ENCODE assay signal across 11 cellular contexts in the genomic region with DNA sequence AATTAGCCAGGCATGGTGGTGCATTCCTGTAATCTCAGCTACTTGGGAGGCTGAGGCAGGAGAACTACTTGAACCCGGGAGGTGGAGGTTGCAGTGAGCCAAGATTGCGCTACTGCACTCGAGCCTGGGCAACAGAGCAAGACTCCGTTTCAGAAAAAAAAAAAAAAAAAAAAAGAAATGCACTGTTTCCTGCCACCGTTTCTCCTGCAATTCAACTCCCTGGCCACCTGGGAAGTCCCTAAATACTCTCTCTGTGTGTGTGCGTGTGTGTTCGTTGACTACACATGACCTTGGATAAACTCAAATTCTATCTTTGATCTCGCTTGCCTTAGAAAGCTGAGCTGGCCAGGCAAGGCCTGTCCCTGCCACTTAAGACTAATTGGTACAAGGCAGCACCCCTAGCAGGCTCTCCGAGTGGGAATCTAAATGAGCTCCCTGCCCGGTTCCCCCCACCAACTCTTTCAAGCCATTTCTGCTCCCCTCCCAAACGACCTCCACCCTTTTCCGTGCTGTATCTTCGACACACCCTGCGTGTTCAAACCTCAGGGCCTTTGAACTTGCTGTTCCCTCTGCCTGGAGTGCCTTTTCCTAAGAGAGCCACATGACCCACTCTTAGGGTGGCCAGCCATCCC. TPM values are rescaled to one million over a fixed set of nuclear protein-coding genes. Genes with fewer than 3 reads are reported as not detected.
A peak's percentile ranks its signal among the peaks of the same experiment; 100 is the strongest.
DNase-seq lines count a peak whose midpoint lies in the region; ATAC-seq and TF ChIP-seq lines count a peak whose summit lies in the region.
"Had no signal": no experiment of that assay in that cellular context is flagged by ENCODE, and none has a peak within 500 bp of the region (broad histone marks: within the 10 kb centered on the region; RNA-seq: fewer than 3 reads in every experiment).

No MANE protein-coding gene starts in this region.

- H4K20me1 ChIP-seq in smooth muscle cell (ENCODE audit: low read depth): no peaks in the 10 kb centered on the region

- no peaks in the 10 kb centered on the region for H3K36me3 ChIP-seq in smooth muscle cell (ENCODE audit: low read depth)
- H3K36me3 ChIP-seq: sigmoid colon had no signal

- no peak overlapping the region for H3K4me3 ChIP-seq in smooth muscle cell
- H3K4me3 ChIP-seq: sigmoid colon had no signal

- no peaks in the 10 kb centered on the region for H3K79me2 ChIP-seq in smooth muscle cell (ENCODE audit: low read depth)

- WGBS in smooth muscle cell (ENCODE audit: low lambda C conversion rate): 82% methylated on average over 14 of the region's 14 CpGs

- H3K4me3 Mint-ChIP-seq in effector memory CD8-positive, alpha-beta T cell: no peak overlapping the region
- H3K4me3 Mint-ChIP-seq in progenitor cell of endocrine pancreas (ENCODE audit: low read depth): no peak overlapping the region

- no peaks in the 10 kb centered on the region for H3K27me3 Mint-ChIP-seq in effector memory CD8-positive, alpha-beta T cell
- H3K27me3 Mint-ChIP-seq in progenitor cell of endocrine pancreas: no peaks in the 10 kb centered on the region

- DNase-seq in NCI-H748 (lab: John Stamatoyannopoulos, UW; ENCODE audit: unreplicated experiment) (peak; percentile 65), NCI-H748 treated with DMSO at 0.1 percent for 48 hours (lab: John Stamatoyannopoulos, UW) (no peak), NCI-H146 treated with DMSO at 0.1 percent for 48 hours (lab: John Stamatoyannopoulos, UW; ENCODE audit: unreplicated experiment) (peak; percentile 82), progenitor cell of endocrine pancreas (ENCODE audit: low spot score, unreplicated experiment) (no peak), cortex of kidney (lab: John Stamatoyannopoulos, UW) (no peak), smooth muscle cell (lab: John Stamatoyannopoulos, UW; ENCODE audit: unreplicated experiment) (no peak)
- no peak for DNase-seq in effector memory CD8-positive, alpha-beta T cell
- no peak for DNase-seq in stimulated activated CD8-positive, alpha-beta memory T cell treated with anti-CD3 and anti-CD28 coated beads, Interleukin-4, amount 100 ng/mL, for 48 hours
- DNase-seq: activated CD4-positive, CD25-positive, alpha-beta regulatory T cell treated with anti-CD3 and anti-CD28 coated beads, Interleukin-2, amount 50 U/mL, for 72 hours; sigmoid colon had no signal

- H3K27ac Mint-ChIP-seq in effector memory CD8-positive, alpha-beta T cell: no peak overlapping the region
- H3K27ac Mint-ChIP-seq in progenitor cell of endocrine pancreas: peak overlapping the region; percentile 66

- peaks cover 13% of the 10 kb centered on the region for H3K36me3 Mint-ChIP-seq in effector memory CD8-positive, alpha-beta T cell (ENCODE audit: insufficient read depth)
- H3K36me3 Mint-ChIP-seq in progenitor cell of endocrine pancreas (ENCODE audit: insufficient read depth): no peaks in the 10 kb centered on the region

- H2AFZ ChIP-seq in smooth muscle cell (ENCODE audit: low read depth): no peak overlapping the region

- peaks cover 3 to 5% of the 10 kb centered on the region in 2 donors for H3K4me1 Mint-ChIP-seq in effector memory CD8-positive, alpha-beta T cell (ENCODE audit: low read depth in 2 of 2)
- peaks cover 32% of the 10 kb centered on the region for H3K4me1 Mint-ChIP-seq in progenitor cell of endocrine pancreas (ENCODE audit: low read depth)

- H3K4me2 ChIP-seq in smooth muscle cell: no peak overlapping the region

- peaks cover 5% of the 10 kb centered on the region for H3F3A ChIP-seq in smooth muscle cell (ENCODE audit: low read depth)

- TF ChIP-seq CTCF in progenitor cell of endocrine pancreas (IDR thresholded peaks at IDR 0.05; ENCODE audit: unreplicated experiment): peak; percentile 31
- TF ChIP-seq CTCF in smooth muscle cell (IDR thresholded peaks at IDR 0.05; ENCODE audit: borderline replicate concordance, insufficient read depth, poor library complexity, severe bottlenecking): no peak

- no peak overlapping the region for H3K27ac ChIP-seq in smooth muscle cell (ENCODE audit: low read depth)

- peak; percentile 32 for ATAC-seq in effector memory CD8-positive, alpha-beta T cell (replicated peaks)
- ATAC-seq: esophagus mucosa had no signal

- no peaks in the 10 kb centered on the region for H3K9me3 Mint-ChIP-seq in effector memory CD8-positive, alpha-beta T cell
- no peaks in the 10 kb centered on the region for H3K9me3 Mint-ChIP-seq in progenitor cell of endocrine pancreas (ENCODE audit: low read depth)

- H3K27me3 ChIP-seq in smooth muscle cell (ENCODE audit: low read depth): no peaks in the 10 kb centered on the region
- H3K27me3 ChIP-seq: sigmoid colon had no signal

- H3K4me1 ChIP-seq in smooth muscle cell (ENCODE audit: low read depth): peaks cover 8% of the 10 kb centered on the region

- H3K9ac ChIP-seq in smooth muscle cell (ENCODE audit: low read depth): no peak overlapping the region

- H3K9me3 ChIP-seq in smooth muscle cell (replicated peaks; ENCODE audit: low read depth): no peaks in the 10 kb centered on the region
- H3K9me3 ChIP-seq: sigmoid colon had no signal

RNA-seq across cellular contexts. Expression of a gene that starts 5.2 kb away (rescaled TPM):
- total RNA-seq in progenitor cell of endocrine pancreas: 61.0 and 70.0 TPM in 2 replicates
- total RNA-seq in smooth muscle cell: 11.8 and 24.9 TPM in 2 replicates
- 30.9 and 45.4 TPM in 2 replicates for polyA plus RNA-seq in smooth muscle cell

RNA-seq across cellular contexts. Expression of a gene that starts 20.3 kb away (rescaled TPM):
- total RNA-seq in progenitor cell of endocrine pancreas: 20.5 and 22.1 TPM in 2 replicates
- total RNA-seq in smooth muscle cell: 14.8 and 19.3 TPM in 2 replicates
- 16.4 and 16.9 TPM in 2 replicates for polyA plus RNA-seq in smooth muscle cell

RNA-seq across cellular contexts. Expression of a gene that starts 52.4 kb away (rescaled TPM):
- 8.5 and 11.7 TPM in 2 replicates for total RNA-seq in progenitor cell of endocrine pancreas
- 2.6 and 4.4 TPM in 2 replicates for total RNA-seq in smooth muscle cell
- 32.6 and 39.2 TPM in 2 replicates for polyA plus RNA-seq in smooth muscle cell

RNA-seq across cellular contexts. Expression of a gene that starts 56.2 kb away (rescaled TPM):
- total RNA-seq in progenitor cell of endocrine pancreas (44.5 and 48.9 TPM in 2 replicates), smooth muscle cell (88.5 and 99.3 TPM in 2 replicates)
- polyA plus RNA-seq in smooth muscle cell: 339 and 357 TPM in 2 replicates

Comparison
In these comparisons a context has a peak if more than half of its experiments do, and no peak if none do; other contexts are left out.
1. DNase-seq: peak in NCI-H748 (single experiment) and NCI-H146 treated with DMSO at 0.1 percent for 48 hours (single experiment); none in NCI-H748 treated with DMSO at 0.1 percent for 48 hours (single experiment), effector memory CD8-positive, alpha-beta T cell (0 of 3), progenitor cell of endocrine pancreas (single experiment), cortex of kidney (single experiment), stimulated activated CD8-positive, alpha-beta memory T cell treated with anti-CD3 and anti-CD28 coated beads, Interleukin-4, amount 100 ng/mL, for 48 hours (single experiment) and smooth muscle cell (single experiment).